Comparison of ENCODE assay signal across 8 cellular contexts in genomic region chr4:80058740-80059139, GRCh38. TPM values are rescaled to one million over a fixed set of nuclear protein-coding genes. Genes with fewer than 3 reads are reported as not detected.
DNase-seq lines count a peak whose midpoint lies in the region; ATAC-seq and TF ChIP-seq lines count a peak whose summit lies in the region.

No MANE protein-coding gene starts in this region.

- H3K4me3 ChIP-seq in brain microvascular endothelial cell (ENCODE audit: low read depth, low read length): no peak overlapping the region
- no peak overlapping the region for H3K4me3 ChIP-seq in transverse colon

- H3K27ac ChIP-seq in brain microvascular endothelial cell: peak overlapping the region; percentile 38
- peak overlapping the region; percentile 12 to 65 (median 60) for H3K27ac ChIP-seq in transverse colon

- peak; percentile 87 for DNase-seq in activated CD4-positive, alpha-beta T cell treated with anti-CD3 and anti-CD28 coated beads, Interleukin-2, amount 10 ng/mL, durations not matched to agents 24 days and 14 days
- DNase-seq in activated CD4-positive, alpha-beta T cell treated with anti-CD3 and anti-CD28 coated beads, Interleukin-2, amount 50 U/mL, for 4 hours: no peak
- DNase-seq in NAMALWA (ENCODE audit: low spot score): peak; percentile 93
- no peak for DNase-seq in brain microvascular endothelial cell
- DNase-seq in transverse colon: no peak
- DNase-seq in NCI-H526 (lab: John Stamatoyannopoulos, UW): no peak
- no peak for DNase-seq in left lobe of liver (ENCODE audit: low spot score)

- no peak for TF ChIP-seq POLR2A in transverse colon (IDR thresholded peaks at IDR 0.05)

- peaks cover 36% of the 10 kb centered on the region for H3K4me1 Mint-ChIP-seq in activated CD4-positive, alpha-beta T cell treated with anti-CD3 and anti-CD28 coated beads, Interleukin-2, amount 10 ng/mL, durations not matched to agents 24 days and 14 days

- no peak for TF ChIP-seq EP300 in transverse colon (IDR thresholded peaks at IDR 0.05; ENCODE audit: low read depth)

- H3K4me1 ChIP-seq in transverse colon: peaks cover 0 to 17% (median 2%) of the 10 kb centered on the region in 4 donors

- TF ChIP-seq CTCF in brain microvascular endothelial cell (IDR thresholded peaks at IDR 0.05; ENCODE audit: low read depth, low read length, missing control alignments) (no peak), transverse colon (IDR thresholded peaks at IDR 0.05) (no peak)

- ATAC-seq in HG02610 (IDR thresholded peaks at IDR 0.05; ENCODE audit: unreplicated experiment) (peak; percentile 97), left lobe of liver (no peak)

- no peaks in the 10 kb centered on the region for H3K27me3 Mint-ChIP-seq in activated CD4-positive, alpha-beta T cell treated with anti-CD3 and anti-CD28 coated beads, Interleukin-2, amount 10 ng/mL, durations not matched to agents 24 days and 14 days

- peaks cover 40% of the 10 kb centered on the region for H3K36me3 Mint-ChIP-seq in activated CD4-positive, alpha-beta T cell treated with anti-CD3 and anti-CD28 coated beads, Interleukin-2, amount 10 ng/mL, durations not matched to agents 24 days and 14 days (ENCODE audit: low read depth)

- H3K27me3 ChIP-seq in brain microvascular endothelial cell (replicated peaks) (no peaks in the 10 kb centered on the region), transverse colon (no peaks in the 10 kb centered on the region)

- H3K4me3 Mint-ChIP-seq in activated CD4-positive, alpha-beta T cell treated with anti-CD3 and anti-CD28 coated beads, Interleukin-2, amount 10 ng/mL, durations not matched to agents 24 days and 14 days: peak overlapping the region; percentile 81

- in situ Hi-C loops in brain microvascular endothelial cell (cut with HindIII; ENCODE audit: low pct_ligation_motif_present, low sequenced_read_pairs) (no loop called here), transverse colon (cut with MboI; ENCODE audit: low pct_ligation_motif_present in 1 of 4, low pct_unique_long_range_greater_than_20kb in 1 of 4, low sequenced_read_pairs in 3 of 4) (no loop called here)

- no peaks in the 10 kb centered on the region for H3K9me3 Mint-ChIP-seq in activated CD4-positive, alpha-beta T cell treated with anti-CD3 and anti-CD28 coated beads, Interleukin-2, amount 10 ng/mL, durations not matched to agents 24 days and 14 days

- H3K36me3 ChIP-seq in brain microvascular endothelial cell (replicated peaks): peaks cover 44% of the 10 kb centered on the region
- peaks cover 0 to 14% (median 6%) of the 10 kb centered on the region in 4 donors for H3K36me3 ChIP-seq in transverse colon

- peak overlapping the region; percentile 97 for H3K27ac Mint-ChIP-seq in activated CD4-positive, alpha-beta T cell treated with anti-CD3 and anti-CD28 coated beads, Interleukin-2, amount 10 ng/mL, durations not matched to agents 24 days and 14 days

- no peaks in the 10 kb centered on the region for H3K9me3 ChIP-seq in transverse colon

- intact Hi-C loops in activated CD4-positive, alpha-beta T cell treated with anti-CD3 and anti-CD28 coated beads, Interleukin-2, amount 10 ng/mL, durations not matched to agents 24 days and 14 days (cut with micrococcal nuclease): loop anchor here (1.0 to 5.0 kb wide), 9 partner anchors 12 to 1121 kb away; partner anchors contain the start of gene PAQR3
- intact Hi-C loops in transverse colon (cut with DNase I; ENCODE audit: low total_unique reads): no loop called here

- 35% methylated on average over 2 of the region's 2 CpGs; no CpG with 5 or more reads in 1 of the 2 donors for WGBS in transverse colon (ENCODE audit: low coverage in 1 of 2), 2 donors

RNA-seq across cellular contexts. Expression of gene ANTXR2, which starts 14.3 kb away (rescaled TPM):
- 8.2 and 10.6 TPM in 2 replicates for total RNA-seq in activated CD4-positive, alpha-beta T cell treated with anti-CD3 and anti-CD28 coated beads, Interleukin-2, amount 10 ng/mL, durations not matched to agents 24 days and 14 days
- total RNA-seq in transverse colon (10 to 100 TPM; 46.8 to 89.8 (median 76.0) TPM), left lobe of liver (31.9 TPM)

Comparison
In these comparisons a context has a peak if more than half of its experiments do, and no peak if none do; other contexts are left out.
1. DNase-seq: peak in activated CD4-positive, alpha-beta T cell treated with anti-CD3 and anti-CD28 coated beads, Interleukin-2, amount 10 ng/mL, durations not matched to agents 24 days and 14 days (single experiment) and NAMALWA (single experiment); none in activated CD4-positive, alpha-beta T cell treated with anti-CD3 and anti-CD28 coated beads, Interleukin-2, amount 50 U/mL, for 4 hours (0 of 2), brain microvascular endothelial cell (single experiment), transverse colon (single experiment), NCI-H526 (0 of 2) and left lobe of liver (single experiment).